ENCODE assay signal across 1 cellular context in the genomic region with DNA sequence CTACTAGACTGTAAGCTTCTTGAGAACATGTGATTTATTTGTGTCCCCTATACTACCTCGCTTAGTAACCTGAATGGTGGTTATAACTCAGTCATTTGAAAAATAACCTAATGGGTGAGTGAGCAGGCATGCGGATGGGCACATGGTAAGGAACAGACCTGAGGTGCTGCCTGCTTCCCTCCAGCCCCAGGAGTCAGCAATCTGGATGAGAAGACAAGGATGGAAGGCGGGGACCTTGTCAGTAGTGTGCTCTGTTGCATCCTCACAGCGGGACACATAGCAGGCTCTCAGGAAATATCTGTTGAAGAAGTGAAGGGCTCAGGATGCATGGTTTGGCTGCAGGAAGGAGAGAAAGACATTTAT.
TF ChIP-seq lines count a peak whose summit lies in the region.

No MANE protein-coding gene starts in this region.

TF ChIP-seq in GM23338, 12 proteins besides CTCF, POLR2A, EP300 and RAD21 (continued from another document):
- TF ChIP-seq, protein P1, sequence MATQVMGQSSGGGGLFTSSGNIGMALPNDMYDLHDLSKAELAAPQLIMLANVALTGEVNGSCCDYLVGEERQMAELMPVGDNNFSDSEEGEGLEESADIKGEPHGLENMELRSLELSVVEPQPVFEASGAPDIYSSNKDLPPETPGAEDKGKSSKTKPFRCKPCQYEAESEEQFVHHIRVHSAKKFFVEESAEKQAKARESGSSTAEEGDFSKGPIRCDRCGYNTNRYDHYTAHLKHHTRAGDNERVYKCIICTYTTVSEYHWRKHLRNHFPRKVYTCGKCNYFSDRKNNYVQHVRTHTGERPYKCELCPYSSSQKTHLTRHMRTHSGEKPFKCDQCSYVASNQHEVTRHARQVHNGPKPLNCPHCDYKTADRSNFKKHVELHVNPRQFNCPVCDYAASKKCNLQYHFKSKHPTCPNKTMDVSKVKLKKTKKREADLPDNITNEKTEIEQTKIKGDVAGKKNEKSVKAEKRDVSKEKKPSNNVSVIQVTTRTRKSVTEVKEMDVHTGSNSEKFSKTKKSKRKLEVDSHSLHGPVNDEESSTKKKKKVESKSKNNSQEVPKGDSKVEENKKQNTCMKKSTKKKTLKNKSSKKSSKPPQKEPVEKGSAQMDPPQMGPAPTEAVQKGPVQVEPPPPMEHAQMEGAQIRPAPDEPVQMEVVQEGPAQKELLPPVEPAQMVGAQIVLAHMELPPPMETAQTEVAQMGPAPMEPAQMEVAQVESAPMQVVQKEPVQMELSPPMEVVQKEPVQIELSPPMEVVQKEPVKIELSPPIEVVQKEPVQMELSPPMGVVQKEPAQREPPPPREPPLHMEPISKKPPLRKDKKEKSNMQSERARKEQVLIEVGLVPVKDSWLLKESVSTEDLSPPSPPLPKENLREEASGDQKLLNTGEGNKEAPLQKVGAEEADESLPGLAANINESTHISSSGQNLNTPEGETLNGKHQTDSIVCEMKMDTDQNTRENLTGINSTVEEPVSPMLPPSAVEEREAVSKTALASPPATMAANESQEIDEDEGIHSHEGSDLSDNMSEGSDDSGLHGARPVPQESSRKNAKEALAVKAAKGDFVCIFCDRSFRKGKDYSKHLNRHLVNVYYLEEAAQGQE (IDR thresholded peaks at IDR 0.05; ENCODE audit: unreplicated experiment): no peak
- TF ChIP-seq JUNB (IDR thresholded peaks at IDR 0.05; ENCODE audit: unreplicated experiment): no peak
- TF ChIP-seq ZNF114 (CRISPR knock-in tag; IDR thresholded peaks at IDR 0.05): no peak
- TF ChIP-seq STAT1 (IDR thresholded peaks at IDR 0.05; ENCODE audit: unreplicated experiment): no peak
- no peak for TF ChIP-seq EZH2phosphoT487 (IDR thresholded peaks at IDR 0.05; ENCODE audit: unreplicated experiment)
- TF ChIP-seq POLR2AphosphoS5 (IDR thresholded peaks at IDR 0.05; ENCODE audit: low read depth): no peak
- no peak for TF ChIP-seq CREB1 (CRISPR knock-in tag; IDR thresholded peaks at IDR 0.05; ENCODE audit: low read depth)
